In the genomic region with DNA sequence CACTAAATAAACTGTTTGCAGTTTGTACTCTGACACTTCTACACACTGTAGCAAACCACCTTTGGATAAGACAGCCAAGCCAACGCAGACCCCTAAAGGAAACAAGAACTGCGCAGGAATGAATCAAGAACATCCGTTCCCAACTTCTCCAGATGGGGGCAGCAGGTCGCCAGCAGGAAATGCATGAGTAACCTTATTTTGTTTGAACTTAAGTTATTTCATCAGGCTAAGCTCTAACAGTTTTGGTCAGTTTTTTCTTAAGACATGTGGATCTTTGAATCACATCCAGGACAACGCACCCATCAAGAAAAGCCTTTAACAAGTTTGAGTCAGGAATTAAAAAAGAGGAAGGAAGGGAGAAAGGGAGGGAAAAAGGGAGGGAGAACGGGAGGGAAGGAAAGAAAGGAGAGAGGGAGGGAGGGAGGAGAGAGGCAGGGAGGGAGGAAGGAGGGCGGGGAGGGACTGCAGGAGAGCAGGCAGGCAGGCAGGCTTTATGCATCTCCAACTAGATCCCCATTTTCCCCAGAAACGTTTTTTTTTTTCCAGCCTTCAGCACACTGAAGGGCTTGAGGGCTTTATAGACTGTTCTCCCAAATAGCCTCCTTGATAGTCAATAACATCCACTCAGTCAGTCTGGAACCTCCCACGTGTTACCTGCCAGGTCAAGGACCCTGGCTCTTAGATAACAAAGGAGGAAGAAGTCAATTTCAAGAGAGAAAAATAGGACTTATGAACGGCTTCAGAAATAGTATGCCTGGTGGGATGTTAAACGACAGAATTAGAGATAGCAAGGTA, we compare ENCODE assay signal across 8 cellular contexts. TPM values are rescaled to one million over a fixed set of nuclear protein-coding genes. Genes with fewer than 3 reads are reported as not detected.
DNase-seq lines count a peak whose midpoint lies in the region; ATAC-seq and TF ChIP-seq lines count a peak whose summit lies in the region.

No MANE protein-coding gene starts in this region.

- H4K20me1 ChIP-seq in Loucy (ENCODE audit: insufficient read depth, low read length, poor library complexity, severe bottlenecking) = no peaks in the 10 kb centered on the region

- H3K27me3 Mint-ChIP-seq in activated naive CD4-positive, alpha-beta T cell treated with anti-CD3 and anti-CD28 coated beads, Interleukin-2, amount 10 ng/mL, durations not matched to agents 7 days and 5 days = peaks cover 7% of the 10 kb centered on the region

- no peaks in the 10 kb centered on the region for H3K9me2 ChIP-seq in Loucy (replicated peaks; ENCODE audit: low read depth, low read length)

- H3K36me3 ChIP-seq in Loucy (ENCODE audit: insufficient read depth, low read length) (no peaks in the 10 kb centered on the region), SJSA1 (no peaks in the 10 kb centered on the region), suprapubic skin (no peaks in the 10 kb centered on the region)

- ATAC-seq in omental fat pad (ENCODE audit: low FRiP score) (peak; percentile 67), GM19397 (IDR thresholded peaks at IDR 0.05; ENCODE audit: unreplicated experiment) (no peak)

- no peaks in the 10 kb centered on the region for H3K36me3 Mint-ChIP-seq in activated naive CD4-positive, alpha-beta T cell treated with anti-CD3 and anti-CD28 coated beads, Interleukin-2, amount 10 ng/mL, durations not matched to agents 7 days and 5 days

- H3K9ac ChIP-seq in Loucy (ENCODE audit: low read depth, low read length, poor library complexity, severe bottlenecking) = peak overlapping the region; percentile 59

- no peaks in the 10 kb centered on the region for H3F3A ChIP-seq in Loucy (ENCODE audit: low read depth)

- no peak for TF ChIP-seq EP300 in suprapubic skin (IDR thresholded peaks at IDR 0.05)

- peaks cover 13% of the 10 kb centered on the region for H3K4me1 Mint-ChIP-seq in activated naive CD4-positive, alpha-beta T cell treated with anti-CD3 and anti-CD28 coated beads, Interleukin-2, amount 10 ng/mL, durations not matched to agents 7 days and 5 days

- H3K27ac ChIP-seq in SJSA1 = peak overlapping the region; percentile 83
- no peak overlapping the region for H3K27ac ChIP-seq in suprapubic skin

- DNase-seq in DMS79 treated with DMSO at 0.1 percent for 48 hours (lab: John Stamatoyannopoulos, UW) (peak; percentile 77), SJSA1 (ENCODE audit: low read depth in 1 of 2, low spot score in 2 of 2) (peak; percentile 73 to 86), germinal center (ENCODE audit: low spot score) (peak; percentile 51), omental fat pad (ENCODE audit: low spot score) (peak; percentile 60), suprapubic skin (ENCODE audit: low spot score in 2 of 2) (peak in 1 of 2 donors; percentile 73)
- peak; percentile 76 for DNase-seq in activated naive CD4-positive, alpha-beta T cell treated with anti-CD3 and anti-CD28 coated beads, Interleukin-2, amount 10 ng/mL, durations not matched to agents 7 days and 5 days

- H3K4me3 ChIP-seq in Loucy (ENCODE audit: low read length, poor library complexity, severe bottlenecking) (peak overlapping the region; percentile 65), SJSA1 (peak overlapping the region; percentile 20), suprapubic skin (peak overlapping the region; percentile 24)

- peaks cover 5% of the 10 kb centered on the region for H3K4me1 ChIP-seq in Loucy (ENCODE audit: insufficient read depth, low read length, poor library complexity, severe bottlenecking)
- peaks cover 10% of the 10 kb centered on the region for H3K4me1 ChIP-seq in SJSA1 (replicated peaks)
- H3K4me1 ChIP-seq in suprapubic skin = peaks cover 9% of the 10 kb centered on the region

- peak; percentile 78 for TF ChIP-seq CTCF in Loucy (conservative IDR thresholded peaks at IDR 0.05; ENCODE audit: low read length)
- TF ChIP-seq CTCF in omental fat pad (IDR thresholded peaks at IDR 0.05) = peak in 1 of 3 donors; percentile 8
- peak; percentile 47 to 63 for TF ChIP-seq CTCF in suprapubic skin (IDR thresholded peaks at IDR 0.05)

- H3K9me3 Mint-ChIP-seq in activated naive CD4-positive, alpha-beta T cell treated with anti-CD3 and anti-CD28 coated beads, Interleukin-2, amount 10 ng/mL, durations not matched to agents 7 days and 5 days = no peaks in the 10 kb centered on the region

- peak overlapping the region; percentile 95 for H2AFZ ChIP-seq in Loucy (ENCODE audit: low read length)

- no peaks in the 10 kb centered on the region for H3K79me2 ChIP-seq in Loucy (ENCODE audit: insufficient read depth, low read length)

- no peak overlapping the region for H3K27ac Mint-ChIP-seq in activated naive CD4-positive, alpha-beta T cell treated with anti-CD3 and anti-CD28 coated beads, Interleukin-2, amount 10 ng/mL, durations not matched to agents 7 days and 5 days

- no peaks in the 10 kb centered on the region for H3K9me3 ChIP-seq in Loucy (ENCODE audit: insufficient read depth, low read depth, low read length)
- no peaks in the 10 kb centered on the region for H3K9me3 ChIP-seq in SJSA1 (replicated peaks)
- H3K9me3 ChIP-seq in suprapubic skin = no peaks in the 10 kb centered on the region

- CTCF ChIA-PET in activated naive CD4-positive, alpha-beta T cell treated with anti-CD3 and anti-CD28 coated beads, Interleukin-2, amount 10 ng/mL, durations not matched to agents 7 days and 5 days (lab: Charles Lee) = interaction anchor here (0.5 to 14.7 kb wide), 27 partner anchors 9 to 724 kb away, joined by 3 to 291 read pairs (median 4); no protein-coding TSS in a partner anchor

- TF ChIP-seq POLR2A in suprapubic skin (IDR thresholded peaks at IDR 0.05) = no peak

- H3K4me2 ChIP-seq in Loucy (ENCODE audit: low read depth, low read length, poor library complexity, severe bottlenecking) = peak overlapping the region; percentile 86

- no peak overlapping the region for H3K4me3 Mint-ChIP-seq in activated naive CD4-positive, alpha-beta T cell treated with anti-CD3 and anti-CD28 coated beads, Interleukin-2, amount 10 ng/mL, durations not matched to agents 7 days and 5 days

- H3K27me3 ChIP-seq in Loucy (ENCODE audit: insufficient read depth, low read length, poor library complexity, severe bottlenecking) (no peaks in the 10 kb centered on the region), SJSA1 (replicated peaks) (no peaks in the 10 kb centered on the region), suprapubic skin (no peaks in the 10 kb centered on the region)

- WGBS in suprapubic skin = 7% methylated on average over 11 of the region's 11 CpGs

RNA-seq across cellular contexts. Expression of gene BHMT, which starts 22.2 kb away (rescaled TPM):
- not detected in 2 replicates for total RNA-seq in SJSA1 (2014; rRNA removed; shearing (Covaris generic))
- 1 to 10 TPM in 3 of 4 donors, under 1 TPM in 1; 0.28 to 3.8 (median 2.4) TPM for total RNA-seq in omental fat pad
- total RNA-seq in suprapubic skin = under 1 TPM in 2 of 4 donors, not detected in 2; 0.30 to 0.64 TPM
